Comparison of ENCODE assay signal across 8 cellular contexts in genomic region chr15:74240002-74240568, GRCh38. TPM values are rescaled to one million over a fixed set of nuclear protein-coding genes. Genes with fewer than 3 reads are reported as not detected.
A peak's percentile ranks its signal among the peaks of the same experiment; 100 is the strongest.
DNase-seq lines count a peak whose midpoint lies in the region; ATAC-seq and TF ChIP-seq lines count a peak whose summit lies in the region.

No MANE protein-coding gene starts in this region.

- no peaks in the 10 kb centered on the region for H3K36me3 Mint-ChIP-seq in WTC11

- TF ChIP-seq CTCF in WTC11 (IDR thresholded peaks at IDR 0.05) (no peak), spleen (IDR thresholded peaks at IDR 0.05 in 8 of 11, conservative IDR thresholded peaks at IDR 0.05 in 3 of 11) (peak in 9 of 11 experiments; percentile 12 to 68 (median 52))

- POLR2A ChIA-PET in WTC11 (lab: Charles Lee), result no interaction called here

- DNase-seq in DMS 273 (lab: John Stamatoyannopoulos, UW; ENCODE audit: unreplicated experiment) (peak; percentile 98), NCI-H1694 (lab: John Stamatoyannopoulos, UW) (peak; percentile 90), WTC11 (ENCODE audit: low spot score) (peak; percentile 23), left cardiac atrium (peak; percentile 88), spleen (peak; percentile 89)
- no peak for DNase-seq in activated CD4-positive, alpha-beta T cell treated with anti-CD3 and anti-CD28 coated beads for 48 hours

- CTCF ChIA-PET in WTC11 (lab: Charles Lee), result interaction anchor here (0.9 to 3.9 kb wide), 11 partner anchors 9 to 106 kb away, joined by 3 to 25 read pairs (median 3); no protein-coding TSS in a partner anchor

- peak overlapping the region in 5 of 8 donors; percentile 17 to 74 (median 49) for H3K27ac ChIP-seq in spleen

- no peak for TF ChIP-seq POLR2A in spleen (IDR thresholded peaks at IDR 0.05)

- H3K4me3 Mint-ChIP-seq in WTC11, result no peak overlapping the region

- H3K4me1 ChIP-seq in spleen, result peaks cover 0 to 49% (median 36%) of the 10 kb centered on the region in 6 donors

- 2 to 15% (median 5%) methylated on average over 3 to 5 of the region's 5 CpGs for whole genome bisulfite sequencing in spleen, 5 donors

- H3K27me3 Mint-ChIP-seq in WTC11 (ENCODE audit: low read depth), result peaks cover 25% of the 10 kb centered on the region

- no peaks in the 10 kb centered on the region for H3K9me3 ChIP-seq in spleen

- peaks cover 0 to 44% (median 3%) of the 10 kb centered on the region in 7 donors for H3K27me3 ChIP-seq in spleen (replicated peaks in 1 of 7)

- intact Hi-C loops in left cardiac atrium (cut with DNase I), result loop anchor here in 1 of 2 donors (10.0 kb wide), 1 partner anchor 105 kb away; the partner anchor contains the start of gene ISLR2
- intact Hi-C loops in spleen (cut with DNase I; ENCODE audit: low total_unique reads), result no loop called here

- no peaks in the 10 kb centered on the region for H3K9me3 Mint-ChIP-seq in WTC11

- H3K27ac Mint-ChIP-seq in WTC11, result no peak overlapping the region

- H3K4me3 ChIP-seq in spleen, result no peak overlapping the region

- H3K4me1 Mint-ChIP-seq in WTC11, result peaks cover 42% of the 10 kb centered on the region

- no peaks in the 10 kb centered on the region for H3K36me3 ChIP-seq in spleen

- ATAC-seq in WTC11 (peak; percentile 64), left cardiac atrium (peak; percentile 85 to 86), HG02588 (IDR thresholded peaks at IDR 0.05; ENCODE audit: unreplicated experiment) (no peak), HG03196 (IDR thresholded peaks at IDR 0.05; ENCODE audit: unreplicated experiment) (no peak)

TF ChIP-seq in WTC11, 78 proteins besides CTCF, POLR2A, EP300 and RAD21:
- TF ChIP-seq TCF7 (CRISPR knock-in tag; IDR thresholded peaks at IDR 0.05; ENCODE audit: low read depth) (no peak), NR1H2 (CRISPR knock-in tag; IDR thresholded peaks at IDR 0.05) (no peak), TEAD4 (CRISPR knock-in tag; IDR thresholded peaks at IDR 0.05) (no peak)

RNA-seq across cellular contexts. Expression of gene CCDC33, which starts 4.0 kb away (rescaled TPM):
- total RNA-seq in WTC11 (2021) (5.6 to 10.6 TPM (median 6.1 TPM) in 3 replicates), left cardiac atrium (not detected), spleen (not detected)
- polyA plus RNA-seq in spleen, result under 1 TPM in 1 of 3 donors, not detected in 2; 0.08 TPM

RNA-seq across cellular contexts. Expression of gene STRA6, which starts 37.5 kb away (rescaled TPM):
- total RNA-seq in WTC11 (2021) (20.1 to 23.2 TPM (median 21.7 TPM) in 3 replicates), left cardiac atrium (not detected), spleen (1 to 10 TPM in 2 of 7 donors, under 1 TPM in 2, not detected in 3; 0.47 to 1.8 (median 0.94) TPM)
- polyA plus RNA-seq in spleen, result 1 to 10 TPM in 1 of 3 donors, under 1 TPM in 2; 0.68 to 1.2 (median 0.96) TPM

Comparison
In these comparisons a context has a peak if more than half of its experiments do, and no peak if none do; other contexts are left out.
1. ATAC-seq: peak in WTC11 (single experiment) and left cardiac atrium (2 of 2); none in HG02588 (single experiment) and HG03196 (single experiment).